ENCODE assay signal across 1 cellular context in genomic region chr2:47906261-47907096, GRCh38.
A peak's percentile ranks its signal among the peaks of the same experiment; 100 is the strongest.
TF ChIP-seq lines count a peak whose summit lies in the region.

Gene FBXO11 (minus strand): TSS chr2:47906498. CDS start chr2:47905720, 778 bp downstream.

TF ChIP-seq in HepG2, 621 proteins besides CTCF, POLR2A, EP300 and RAD21 (continued from another document and continues in another):
- TF ChIP-seq CBX2 (IDR thresholded peaks at IDR 0.05; ENCODE audit: low read depth, low read length), result no peak
- TF ChIP-seq CBX2 (CRISPR knock-in tag; IDR thresholded peaks at IDR 0.05; ENCODE audit: low read depth), result 0 out of 2 replicates have a peak, but pooled peaks have one; percentile 41
- TF ChIP-seq ZNF530 (CRISPR knock-in tag; IDR thresholded peaks at IDR 0.05; ENCODE audit: low read depth), result no peak
- TF ChIP-seq, protein P1, sequence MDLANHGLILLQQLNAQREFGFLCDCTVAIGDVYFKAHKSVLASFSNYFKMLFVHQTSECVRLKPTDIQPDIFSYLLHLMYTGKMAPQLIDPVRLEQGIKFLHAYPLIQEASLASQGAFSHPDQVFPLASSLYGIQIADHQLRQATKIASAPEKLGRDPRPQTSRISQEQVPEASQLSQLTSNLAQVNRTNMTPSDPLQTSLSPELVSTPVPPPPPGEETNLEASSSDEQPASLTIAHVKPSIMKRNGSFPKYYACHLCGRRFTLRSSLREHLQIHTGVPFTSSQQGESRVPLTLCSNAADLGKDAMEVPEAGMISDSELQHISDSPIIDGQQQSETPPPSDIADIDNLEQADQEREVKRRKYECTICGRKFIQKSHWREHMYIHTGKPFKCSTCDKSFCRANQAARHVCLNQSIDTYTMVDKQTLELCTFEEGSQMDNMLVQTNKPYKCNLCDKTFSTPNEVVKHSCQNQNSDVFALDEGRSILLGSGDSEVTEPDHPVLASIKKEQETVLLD (CRISPR knock-in tag; IDR thresholded peaks at IDR 0.05; ENCODE audit: low read depth), result peak; percentile 38; the same call in 1 of the 2 replicates
- peak; percentile 56; the same call in 1 of the 2 replicates for TF ChIP-seq SMAD1 (CRISPR knock-in tag; IDR thresholded peaks at IDR 0.05; ENCODE audit: borderline replicate concordance, low read depth)
- TF ChIP-seq ZNF335 (CRISPR knock-in tag; IDR thresholded peaks at IDR 0.05), result 0 out of 2 replicates have a peak, but pooled peaks have one; percentile 58
- TF ChIP-seq ZBTB1 (CRISPR knock-in tag; IDR thresholded peaks at IDR 0.05; ENCODE audit: borderline replicate concordance), result no peak
- TF ChIP-seq ZFX (CRISPR knock-in tag; IDR thresholded peaks at IDR 0.05; ENCODE audit: low read depth), result peak; percentile 52; the same call in 1 of the 2 replicates
- TF ChIP-seq SAP130 (CRISPR knock-in tag; IDR thresholded peaks at IDR 0.05; ENCODE audit: low read depth), result peak; percentile 69; the same call in 1 of the 2 replicates
- TF ChIP-seq KDM4B (CRISPR knock-in tag; IDR thresholded peaks at IDR 0.05), result peak; percentile 5; the same call in 1 of the 2 replicates
- TF ChIP-seq, protein P2, sequence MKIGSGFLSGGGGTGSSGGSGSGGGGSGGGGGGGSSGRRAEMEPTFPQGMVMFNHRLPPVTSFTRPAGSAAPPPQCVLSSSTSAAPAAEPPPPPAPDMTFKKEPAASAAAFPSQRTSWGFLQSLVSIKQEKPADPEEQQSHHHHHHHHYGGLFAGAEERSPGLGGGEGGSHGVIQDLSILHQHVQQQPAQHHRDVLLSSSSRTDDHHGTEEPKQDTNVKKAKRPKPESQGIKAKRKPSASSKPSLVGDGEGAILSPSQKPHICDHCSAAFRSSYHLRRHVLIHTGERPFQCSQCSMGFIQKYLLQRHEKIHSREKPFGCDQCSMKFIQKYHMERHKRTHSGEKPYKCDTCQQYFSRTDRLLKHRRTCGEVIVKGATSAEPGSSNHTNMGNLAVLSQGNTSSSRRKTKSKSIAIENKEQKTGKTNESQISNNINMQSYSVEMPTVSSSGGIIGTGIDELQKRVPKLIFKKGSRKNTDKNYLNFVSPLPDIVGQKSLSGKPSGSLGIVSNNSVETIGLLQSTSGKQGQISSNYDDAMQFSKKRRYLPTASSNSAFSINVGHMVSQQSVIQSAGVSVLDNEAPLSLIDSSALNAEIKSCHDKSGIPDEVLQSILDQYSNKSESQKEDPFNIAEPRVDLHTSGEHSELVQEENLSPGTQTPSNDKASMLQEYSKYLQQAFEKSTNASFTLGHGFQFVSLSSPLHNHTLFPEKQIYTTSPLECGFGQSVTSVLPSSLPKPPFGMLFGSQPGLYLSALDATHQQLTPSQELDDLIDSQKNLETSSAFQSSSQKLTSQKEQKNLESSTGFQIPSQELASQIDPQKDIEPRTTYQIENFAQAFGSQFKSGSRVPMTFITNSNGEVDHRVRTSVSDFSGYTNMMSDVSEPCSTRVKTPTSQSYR (CRISPR knock-in tag; IDR thresholded peaks at IDR 0.05; ENCODE audit: borderline replicate concordance), result peak; percentile 83
- TF ChIP-seq MEF2D (CRISPR knock-in tag; IDR thresholded peaks at IDR 0.05), result no peak; the same call in 1 of the 2 replicates
- peak; percentile 39; the same call in 1 of the 2 replicates for TF ChIP-seq TBX3 (IDR thresholded peaks at IDR 0.05; ENCODE audit: borderline replicate concordance)
- TF ChIP-seq CHD2 (IDR thresholded peaks at IDR 0.05; ENCODE audit: low read depth, low read length), result 0 out of 2 replicates have a peak, but pooled peaks have one; percentile 42
- 0 out of 2 replicates have a peak, but pooled peaks have one; percentile 8 for TF ChIP-seq PHF20 (CRISPR knock-in tag; IDR thresholded peaks at IDR 0.05)
- TF ChIP-seq, protein P3, sequence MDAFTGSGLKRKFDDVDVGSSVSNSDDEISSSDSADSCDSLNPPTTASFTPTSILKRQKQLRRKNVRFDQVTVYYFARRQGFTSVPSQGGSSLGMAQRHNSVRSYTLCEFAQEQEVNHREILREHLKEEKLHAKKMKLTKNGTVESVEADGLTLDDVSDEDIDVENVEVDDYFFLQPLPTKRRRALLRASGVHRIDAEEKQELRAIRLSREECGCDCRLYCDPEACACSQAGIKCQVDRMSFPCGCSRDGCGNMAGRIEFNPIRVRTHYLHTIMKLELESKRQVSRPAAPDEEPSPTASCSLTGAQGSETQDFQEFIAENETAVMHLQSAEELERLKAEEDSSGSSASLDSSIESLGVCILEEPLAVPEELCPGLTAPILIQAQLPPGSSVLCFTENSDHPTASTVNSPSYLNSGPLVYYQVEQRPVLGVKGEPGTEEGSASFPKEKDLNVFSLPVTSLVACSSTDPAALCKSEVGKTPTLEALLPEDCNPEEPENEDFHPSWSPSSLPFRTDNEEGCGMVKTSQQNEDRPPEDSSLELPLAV (CRISPR knock-in tag; conservative IDR thresholded peaks at IDR 0.05; ENCODE audit: low read depth), result no peak
- peak; percentile 76 for TF ChIP-seq TEAD3 (CRISPR knock-in tag; optimal IDR thresholded peaks at IDR 0.05; ENCODE audit: borderline replicate concordance)
- TF ChIP-seq ERF (CRISPR knock-in tag; IDR thresholded peaks at IDR 0.05), result peak; percentile 61
- TF ChIP-seq GFI1 (CRISPR knock-in tag; IDR thresholded peaks at IDR 0.05; ENCODE audit: borderline replicate concordance), result peak; percentile 55
- peak; percentile 49; the same call in 1 of the 2 replicates for TF ChIP-seq GATA4 (IDR thresholded peaks at IDR 0.05; ENCODE audit: borderline replicate concordance, low read depth)
- no peak for TF ChIP-seq SRY (CRISPR knock-in tag; IDR thresholded peaks at IDR 0.05)
- 0 out of 2 replicates have a peak, but pooled peaks have one; percentile 13 for TF ChIP-seq KMT2B (CRISPR knock-in tag; IDR thresholded peaks at IDR 0.05)
- no peak for TF ChIP-seq ZNF777 (CRISPR knock-in tag; IDR thresholded peaks at IDR 0.05)
- peak; percentile 79 for TF ChIP-seq TOPORS (CRISPR knock-in tag; IDR thresholded peaks at IDR 0.05)
- TF ChIP-seq ZNF713 (CRISPR knock-in tag; IDR thresholded peaks at IDR 0.05), result no peak
- 0 out of 2 replicates have a peak, but pooled peaks have one; percentile 8 for TF ChIP-seq ZNF12 (CRISPR knock-in tag; IDR thresholded peaks at IDR 0.05)
- peak; percentile 24 for TF ChIP-seq SP5 (CRISPR knock-in tag; IDR thresholded peaks at IDR 0.05; ENCODE audit: borderline replicate concordance, low read depth)
- peak; percentile 27; the same call in 1 of the 2 replicates for TF ChIP-seq ETV5 (CRISPR knock-in tag; IDR thresholded peaks at IDR 0.05; ENCODE audit: borderline replicate concordance)
- TF ChIP-seq ZSCAN12 (CRISPR knock-in tag; IDR thresholded peaks at IDR 0.05), result peak; percentile 95; the same call in 1 of the 2 replicates
- peak; percentile 66 for TF ChIP-seq GABPB1 (CRISPR knock-in tag; IDR thresholded peaks at IDR 0.05)
- no peak for TF ChIP-seq FIP1L1 (IDR thresholded peaks at IDR 0.05; ENCODE audit: borderline replicate concordance, insufficient read depth, low read depth, low read length)
- peak; percentile 97 for TF ChIP-seq ZSCAN9 (CRISPR knock-in tag; IDR thresholded peaks at IDR 0.05; ENCODE audit: borderline replicate concordance)
- 0 out of 2 replicates have a peak, but pooled peaks have one; percentile 61 for TF ChIP-seq ZNF619 (CRISPR knock-in tag; IDR thresholded peaks at IDR 0.05)
- TF ChIP-seq SKI (IDR thresholded peaks at IDR 0.05; ENCODE audit: partially characterized antibody), result peak; percentile 27
- TF ChIP-seq NR2F1 (CRISPR knock-in tag; IDR thresholded peaks at IDR 0.05), result peak in 1 of 2 experiments; percentile 57; a peak in 1 of 4 replicates
- TF ChIP-seq BCL6 (CRISPR knock-in tag; IDR thresholded peaks at IDR 0.05), result peak; percentile 48
- TF ChIP-seq ZSCAN25 (CRISPR knock-in tag; IDR thresholded peaks at IDR 0.05), result peak; percentile 100
- TF ChIP-seq CCDC6 (CRISPR knock-in tag; IDR thresholded peaks at IDR 0.05), result peak; percentile 69; the same call in 1 of the 2 replicates
- no peak for TF ChIP-seq ZNF549 (CRISPR knock-in tag; IDR thresholded peaks at IDR 0.05)
- TF ChIP-seq MBNL3 (CRISPR knock-in tag; conservative IDR thresholded peaks at IDR 0.05), result no peak
- TF ChIP-seq ZNF580 (CRISPR knock-in tag; IDR thresholded peaks at IDR 0.05; ENCODE audit: borderline replicate concordance, low read depth), result peak; percentile 92
- no peak for TF ChIP-seq AKNA (CRISPR knock-in tag; IDR thresholded peaks at IDR 0.05; ENCODE audit: borderline replicate concordance)
- TF ChIP-seq, protein P4, sequence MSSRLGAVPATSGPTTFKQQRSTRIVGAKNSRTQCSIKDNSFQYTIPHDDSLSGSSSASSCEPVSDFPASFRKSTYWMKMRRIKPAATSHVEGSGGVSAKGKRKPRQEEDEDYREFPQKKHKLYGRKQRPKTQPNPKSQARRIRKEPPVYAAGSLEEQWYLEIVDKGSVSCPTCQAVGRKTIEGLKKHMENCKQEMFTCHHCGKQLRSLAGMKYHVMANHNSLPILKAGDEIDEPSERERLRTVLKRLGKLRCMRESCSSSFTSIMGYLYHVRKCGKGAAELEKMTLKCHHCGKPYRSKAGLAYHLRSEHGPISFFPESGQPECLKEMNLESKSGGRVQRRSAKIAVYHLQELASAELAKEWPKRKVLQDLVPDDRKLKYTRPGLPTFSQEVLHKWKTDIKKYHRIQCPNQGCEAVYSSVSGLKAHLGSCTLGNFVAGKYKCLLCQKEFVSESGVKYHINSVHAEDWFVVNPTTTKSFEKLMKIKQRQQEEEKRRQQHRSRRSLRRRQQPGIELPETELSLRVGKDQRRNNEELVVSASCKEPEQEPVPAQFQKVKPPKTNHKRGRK (CRISPR knock-in tag; IDR thresholded peaks at IDR 0.05), result no peak
- TF ChIP-seq HNF4A (CRISPR knock-in tag; IDR thresholded peaks at IDR 0.05), result peak; percentile 34; the same call in 1 of the 2 replicates
- peak; percentile 53; the same call in 1 of the 2 replicates for TF ChIP-seq ZNF543 (CRISPR knock-in tag; IDR thresholded peaks at IDR 0.05)
- peak; percentile 78 for TF ChIP-seq RXRB (CRISPR knock-in tag; IDR thresholded peaks at IDR 0.05; ENCODE audit: borderline replicate concordance)
- peak; percentile 55; the same call in 1 of the 2 replicates for TF ChIP-seq ZBTB7A (CRISPR knock-in tag; IDR thresholded peaks at IDR 0.05)
- TF ChIP-seq ZFP91 (CRISPR knock-in tag; IDR thresholded peaks at IDR 0.05; ENCODE audit: borderline replicate concordance), result peak; percentile 77
- TF ChIP-seq ZNF292 (CRISPR knock-in tag; IDR thresholded peaks at IDR 0.05; ENCODE audit: borderline replicate concordance, low read depth), result 0 out of 2 replicates have a peak, but pooled peaks have one; percentile 62
- no peak for TF ChIP-seq EHMT2 (IDR thresholded peaks at IDR 0.05; ENCODE audit: borderline replicate concordance, low read depth, low read length)
- peak; percentile 83 for TF ChIP-seq PCBP2 (optimal IDR thresholded peaks at IDR 0.05; ENCODE audit: low read depth, low read length, poor library complexity, severe bottlenecking)
- peak; percentile 98 for TF ChIP-seq ZNF746 (CRISPR knock-in tag; IDR thresholded peaks at IDR 0.05)
- TF ChIP-seq ELF1 (CRISPR knock-in tag; IDR thresholded peaks at IDR 0.05), result peak; percentile 64; the same call in 1 of the 2 replicates
- TF ChIP-seq ZNF326 (CRISPR knock-in tag; IDR thresholded peaks at IDR 0.05; ENCODE audit: borderline replicate concordance), result no peak
- TF ChIP-seq GATAD1 (CRISPR knock-in tag; IDR thresholded peaks at IDR 0.05), result 0 out of 2 replicates have a peak, but pooled peaks have one; percentile 25
